In the genomic region with DNA sequence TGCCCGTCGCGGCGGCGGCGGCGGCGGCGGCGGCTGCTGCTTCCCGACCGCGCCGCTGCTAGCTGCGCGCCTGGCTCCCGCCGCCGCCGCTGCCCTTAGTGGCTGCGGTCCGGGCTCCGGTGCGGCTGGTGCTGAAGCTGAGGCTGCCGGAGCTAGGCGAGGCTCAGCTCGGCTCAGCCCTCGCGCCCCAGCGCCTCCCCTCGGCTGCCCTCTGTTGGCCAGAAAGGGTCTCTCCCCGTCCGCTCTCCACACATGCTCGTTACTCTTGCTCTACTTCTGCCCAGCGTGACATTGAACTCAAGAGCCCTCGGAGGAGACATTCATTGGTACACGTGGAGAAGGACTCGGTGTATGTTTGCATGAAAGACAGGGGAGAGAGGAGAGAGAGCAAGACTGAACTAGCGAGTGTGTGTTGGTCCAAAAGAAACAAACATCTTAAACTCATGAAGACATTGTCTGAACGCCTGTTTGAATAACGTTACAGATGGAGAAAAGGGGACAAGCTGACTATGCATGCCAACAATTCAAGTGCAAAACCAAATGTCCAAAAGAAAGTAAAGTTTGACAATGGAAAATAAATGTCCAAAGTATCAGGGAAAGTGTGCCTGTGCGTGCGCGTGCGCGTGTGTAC, we compare ENCODE assay signal across 8 cellular contexts. TPM values are rescaled to one million over a fixed set of nuclear protein-coding genes. Genes with fewer than 3 reads are reported as not detected.
DNase-seq lines count a peak whose midpoint lies in the region; ATAC-seq and TF ChIP-seq lines count a peak whose summit lies in the region.

A gene (minus strand): TSS at position 175 of the 631 bp plus-strand sequence.

- no peak within 1 kb of the TSS for H3K4me3 ChIP-seq in upper lobe of right lung

- no peak within 1 kb of the TSS for H3K27ac ChIP-seq in upper lobe of right lung

- H3K9me3 ChIP-seq in upper lobe of right lung: no peaks in the 10 kb centered on the region

- no peak within 1 kb of the TSS for H3K27ac Mint-ChIP-seq in activated T-cell treated with anti-CD3 and anti-CD28 coated beads, Interleukin-2, amount 50 U/mL, for 72 hours

- H3K36me3 ChIP-seq in upper lobe of right lung: no peaks in the 10 kb centered on the region

- intact Hi-C loops in upper lobe of right lung (cut with DNase I): no loop called here

- H3K27me3 Mint-ChIP-seq in activated T-cell treated with anti-CD3 and anti-CD28 coated beads, Interleukin-2, amount 50 U/mL, for 72 hours (ENCODE audit: low read depth): peaks cover 22% of the 10 kb centered on the region

- TF ChIP-seq CTCF in upper lobe of right lung (IDR thresholded peaks at IDR 0.05): peak; percentile 64

- H3K4me3 Mint-ChIP-seq in activated T-cell treated with anti-CD3 and anti-CD28 coated beads, Interleukin-2, amount 50 U/mL, for 72 hours: no peak within 1 kb of the TSS

- peaks cover 5 to 9% of the 10 kb centered on the region in 2 donors for H3K36me3 Mint-ChIP-seq in activated T-cell treated with anti-CD3 and anti-CD28 coated beads, Interleukin-2, amount 50 U/mL, for 72 hours (ENCODE audit: insufficient read depth in 2 of 2)

- DNase-seq in DMS 273 (lab: John Stamatoyannopoulos, UW; ENCODE audit: unreplicated experiment): peak; percentile 90
- DNase-seq in NCI-H1930 (lab: John Stamatoyannopoulos, UW): peak; percentile 82 to 86
- peak; percentile 56 to 57 for DNase-seq in activated T-cell treated with anti-CD3 and anti-CD28 coated beads, Interleukin-2, amount 50 U/mL, for 72 hours
- peak; percentile 74 for DNase-seq in globus pallidus (ENCODE audit: low spot score)
- DNase-seq in non-pigmented ciliary epithelial cell (ENCODE audit: low read depth): peak; percentile 17
- DNase-seq in upper lobe of right lung: peak; percentile 91
- DNase-seq in A172 (ENCODE audit: low spot score): no peak

- ATAC-seq in GM21825 (IDR thresholded peaks at IDR 0.05; ENCODE audit: unreplicated experiment) (peak; percentile 88), upper lobe of right lung (peak; percentile 100)
- peak; percentile 77 to 95 for ATAC-seq in activated T-cell treated with anti-CD3 and anti-CD28 coated beads, Interleukin-2, amount 50 U/mL, for 72 hours (replicated peaks in 1 of 2)

- H3K9me3 Mint-ChIP-seq in activated T-cell treated with anti-CD3 and anti-CD28 coated beads, Interleukin-2, amount 50 U/mL, for 72 hours: peaks cover 6 to 7% of the 10 kb centered on the region in 2 donors

- H3K4me1 ChIP-seq in upper lobe of right lung: peaks cover 3% of the 10 kb centered on the region

- peaks cover 42% of the 10 kb centered on the region for H3K27me3 ChIP-seq in upper lobe of right lung

- no peaks in the 10 kb centered on the region for H3K4me1 Mint-ChIP-seq in activated T-cell treated with anti-CD3 and anti-CD28 coated beads, Interleukin-2, amount 50 U/mL, for 72 hours (ENCODE audit: low read depth)

RNA-seq across cellular contexts. Expression of the gene that starts here (rescaled TPM):
- total RNA-seq in activated T-cell treated with anti-CD3 and anti-CD28 coated beads, Interleukin-2, amount 50 U/mL, for 72 hours: not detected
- total RNA-seq in upper lobe of right lung: 0.12 TPM
- total RNA-seq in A172 (2014; rRNA removed; shearing (Covaris generic)): not detected in 2 replicates

Comparison
In these comparisons a context has a peak if more than half of its experiments do, and no peak if none do; other contexts are left out.
1. Peak in DNase-seq and ATAC-seq in activated T-cell treated with anti-CD3 and anti-CD28 coated beads, Interleukin-2, amount 50 U/mL, for 72 hours; RNA of the gene not detected or under 1 TPM.
2. Peak in DNase-seq and ATAC-seq in upper lobe of right lung; RNA of the gene not detected or under 1 TPM.